1 cellular context compared by ENCODE assay signal in genomic region chrX:153477039-153477438, GRCh38.
TF ChIP-seq lines count a peak whose summit lies in the region.

No MANE protein-coding gene starts in this region.

TF ChIP-seq in SK-N-SH, 30 proteins besides CTCF, POLR2A, EP300 and RAD21:
- TF ChIP-seq REST (IDR thresholded peaks at IDR 0.05; ENCODE audit: low read depth, low read length) (0 out of 2 replicates have a peak, but pooled peaks have one; percentile 5), IRF3 (IDR thresholded peaks at IDR 0.05; ENCODE audit: low read depth, low read length) (no peak), MEF2A (IDR thresholded peaks at IDR 0.05; ENCODE audit: borderline replicate concordance, low read depth) (no peak), CHD2 (IDR thresholded peaks at IDR 0.05; ENCODE audit: low read length, partially characterized antibody) (peak; percentile 72), FOXJ3 (CRISPR knock-in tag; IDR thresholded peaks at IDR 0.05) (no peak), EZH2phosphoT487 (IDR thresholded peaks at IDR 0.05; ENCODE audit: borderline replicate concordance, low read depth) (no peak), JUND (IDR thresholded peaks at IDR 0.05) (no peak; the same call in 1 of the 2 replicates), TAF1 (IDR thresholded peaks at IDR 0.05; ENCODE audit: borderline replicate concordance, low read depth, low read length) (peak; percentile 27; the same call in 1 of the 2 replicates), FOXM1 (IDR thresholded peaks at IDR 0.05; ENCODE audit: low read depth) (no peak), SIN3A (IDR thresholded peaks at IDR 0.05; ENCODE audit: borderline replicate concordance, low read depth, low read length) (no peak), MXI1 (IDR thresholded peaks at IDR 0.05; ENCODE audit: low read depth, low read length) (no peak), RCOR1 (IDR thresholded peaks at IDR 0.05; ENCODE audit: low read length) (peak; percentile 29; the same call in 1 of the 2 replicates), FOSL2 (IDR thresholded peaks at IDR 0.05; ENCODE audit: borderline replicate concordance, low read depth) (no peak; the same call in 1 of the 2 replicates), RFX5 (IDR thresholded peaks at IDR 0.05; ENCODE audit: low read length) (no peak), TCF12 (IDR thresholded peaks at IDR 0.05) (peak; percentile 99), GATA2 (CRISPR knock-in tag; IDR thresholded peaks at IDR 0.05) (no peak), POLR2AphosphoS5 (IDR thresholded peaks at IDR 0.05; ENCODE audit: low read depth, low read length) (peak; percentile 64; the same call in 1 of the 2 replicates), YY1 (IDR thresholded peaks at IDR 0.05; ENCODE audit: low read depth) (no peak), PBX3 (IDR thresholded peaks at IDR 0.05) (no peak), ELF1 (IDR thresholded peaks at IDR 0.05) (no peak), NFIC (IDR thresholded peaks at IDR 0.05; ENCODE audit: borderline replicate concordance) (peak; percentile 74), GABPA (IDR thresholded peaks at IDR 0.05; ENCODE audit: low read depth) (no peak), TEAD4 (IDR thresholded peaks at IDR 0.05; ENCODE audit: borderline replicate concordance, insufficient read depth) (peak; percentile 65; the same call in 1 of the 2 replicates)
- TF ChIP-seq, protein P1, sequence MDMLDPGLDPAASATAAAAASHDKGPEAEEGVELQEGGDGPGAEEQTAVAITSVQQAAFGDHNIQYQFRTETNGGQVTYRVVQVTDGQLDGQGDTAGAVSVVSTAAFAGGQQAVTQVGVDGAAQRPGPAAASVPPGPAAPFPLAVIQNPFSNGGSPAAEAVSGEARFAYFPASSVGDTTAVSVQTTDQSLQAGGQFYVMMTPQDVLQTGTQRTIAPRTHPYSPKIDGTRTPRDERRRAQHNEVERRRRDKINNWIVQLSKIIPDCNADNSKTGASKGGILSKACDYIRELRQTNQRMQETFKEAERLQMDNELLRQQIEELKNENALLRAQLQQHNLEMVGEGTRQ (IDR thresholded peaks at IDR 0.05; ENCODE audit: borderline replicate concordance, low read depth, low read length), result no peak
- TF ChIP-seq, protein P2, sequence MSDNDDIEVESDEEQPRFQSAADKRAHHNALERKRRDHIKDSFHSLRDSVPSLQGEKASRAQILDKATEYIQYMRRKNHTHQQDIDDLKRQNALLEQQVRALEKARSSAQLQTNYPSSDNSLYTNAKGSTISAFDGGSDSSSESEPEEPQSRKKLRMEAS (IDR thresholded peaks at IDR 0.05; ENCODE audit: low read depth), result 0 out of 2 replicates have a peak, but pooled peaks have one; percentile 10
- TF ChIP-seq, protein P3, sequence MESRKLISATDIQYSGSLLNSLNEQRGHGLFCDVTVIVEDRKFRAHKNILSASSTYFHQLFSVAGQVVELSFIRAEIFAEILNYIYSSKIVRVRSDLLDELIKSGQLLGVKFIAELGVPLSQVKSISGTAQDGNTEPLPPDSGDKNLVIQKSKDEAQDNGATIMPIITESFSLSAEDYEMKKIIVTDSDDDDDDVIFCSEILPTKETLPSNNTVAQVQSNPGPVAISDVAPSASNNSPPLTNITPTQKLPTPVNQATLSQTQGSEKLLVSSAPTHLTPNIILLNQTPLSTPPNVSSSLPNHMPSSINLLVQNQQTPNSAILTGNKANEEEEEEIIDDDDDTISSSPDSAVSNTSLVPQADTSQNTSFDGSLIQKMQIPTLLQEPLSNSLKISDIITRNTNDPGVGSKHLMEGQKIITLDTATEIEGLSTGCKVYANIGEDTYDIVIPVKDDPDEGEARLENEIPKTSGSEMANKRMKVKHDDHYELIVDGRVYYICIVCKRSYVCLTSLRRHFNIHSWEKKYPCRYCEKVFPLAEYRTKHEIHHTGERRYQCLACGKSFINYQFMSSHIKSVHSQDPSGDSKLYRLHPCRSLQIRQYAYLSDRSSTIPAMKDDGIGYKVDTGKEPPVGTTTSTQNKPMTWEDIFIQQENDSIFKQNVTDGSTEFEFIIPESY (IDR thresholded peaks at IDR 0.05; ENCODE audit: borderline replicate concordance, low read depth), result no peak
